ENCODE assay signal across 29 cellular contexts in genomic region chr17:327971-328370, GRCh38.
"Had no signal": no experiment of that assay in that cellular context is flagged by ENCODE, and none has a peak within 500 bp of the region (broad histone marks: within the 10 kb centered on the region; RNA-seq: fewer than 3 reads in every experiment).

No MANE protein-coding gene starts in this region.

- H3K4me2 ChIP-seq: KMS-11, SK-N-SH had no signal

- H3K27me3 ChIP-seq: cardiac muscle cell, SJCRH30 had no signal

- H3K36me3 ChIP-seq: brain microvascular endothelial cell, cardiac muscle cell, SJCRH30 had no signal

- H3K36me3 Mint-ChIP-seq: activated CD4-positive, alpha-beta memory T cell treated with anti-CD3 and anti-CD28 coated beads for 36 hours; activated naive CD4-positive, alpha-beta T cell treated with anti-CD3 and anti-CD28 coated beads, Interleukin-2, amount 50 U/mL, for 72 hours had no signal

- H3K4me1 ChIP-seq: SJCRH30 had no signal

- H3K27me3 Mint-ChIP-seq: activated CD4-positive, alpha-beta memory T cell treated with anti-CD3 and anti-CD28 coated beads for 36 hours; activated CD4-positive, alpha-beta T cell treated with anti-CD3 and anti-CD28 coated beads, Interleukin-2, amount 10 ng/mL, durations not matched to agents 7 days and 5 days; activated naive CD8-positive, alpha-beta T cell treated with anti-CD3 and anti-CD28 coated beads, Interleukin-2, amount 50 U/mL, for 24 hours had no signal

- H3K4me3 ChIP-seq: cardiac muscle cell, SJCRH30 had no signal

- H3K9me3 ChIP-seq: SJCRH30, SK-N-SH had no signal

- FAIRE-seq: astrocyte had no signal

- DNase-seq: activated CD4-positive, alpha-beta memory T cell treated with anti-CD3 and anti-CD28 coated beads for 36 hours; activated CD4-positive, alpha-beta T cell treated with anti-CD3 and anti-CD28 coated beads, Interleukin-2, amount 10 ng/mL, durations not matched to agents 7 days and 5 days; activated CD4-positive, CD25-positive, alpha-beta regulatory T cell; activated CD8-positive, alpha-beta memory T cell treated with anti-CD3 and anti-CD28 coated beads for 24 hours; activated effector memory CD4-positive, alpha-beta T cell treated with anti-CD3 and anti-CD28 coated beads, Interleukin-2, amount 50 U/mL, for 16 hours; activated naive CD4-positive, alpha-beta T cell treated with Interleukin-2 at 50 U/mL for 16 hours; activated naive CD8-positive, alpha-beta T cell treated with anti-CD3 and anti-CD28 coated beads, Interleukin-2, amount 50 U/mL, for 24 hours; activated T-cell treated with anti-CD3 and anti-CD28 coated beads, Interleukin-2, amount 50 U/mL, for 4 hours; amniotic stem cell; brain microvascular endothelial cell; NCI-H1092 treated with DMSO at 0.1 percent for 48 hours; NCI-H1417 treated with DMSO at 0.1 percent for 48 hours; NCI-H1694; NCI-H2029; NCI-H2107; NCI-H2171 treated with DMSO at 0.1 percent for 48 hours; NCI-H345; NCI-H510A; NCI-H526 treated with DMSO at 0.1 percent for 48 hours; NCI-H82; SJCRH30; SK-N-SH; T-helper 1 cell had no signal

- H3K9ac ChIP-seq: KMS-11, SK-N-SH had no signal

- H3K9me3 Mint-ChIP-seq: activated CD4-positive, alpha-beta memory T cell treated with anti-CD3 and anti-CD28 coated beads for 36 hours; activated CD4-positive, alpha-beta T cell treated with anti-CD3 and anti-CD28 coated beads, Interleukin-2, amount 10 ng/mL, durations not matched to agents 7 days and 5 days; activated naive CD4-positive, alpha-beta T cell treated with anti-CD3 and anti-CD28 coated beads, Interleukin-2, amount 50 U/mL, for 72 hours; activated naive CD8-positive, alpha-beta T cell treated with anti-CD3 and anti-CD28 coated beads, Interleukin-2, amount 50 U/mL, for 24 hours; activated T-cell treated with anti-CD3 and anti-CD28 coated beads, Interleukin-2, amount 50 U/mL, for 4 hours had no signal

- H3K27ac Mint-ChIP-seq: activated CD4-positive, alpha-beta memory T cell treated with anti-CD3 and anti-CD28 coated beads for 36 hours; activated CD4-positive, alpha-beta T cell treated with anti-CD3 and anti-CD28 coated beads, Interleukin-2, amount 10 ng/mL, durations not matched to agents 7 days and 5 days; activated naive CD4-positive, alpha-beta T cell treated with anti-CD3 and anti-CD28 coated beads, Interleukin-2, amount 50 U/mL, for 72 hours; activated naive CD8-positive, alpha-beta T cell treated with anti-CD3 and anti-CD28 coated beads, Interleukin-2, amount 50 U/mL, for 24 hours had no signal

- H3K4me3 Mint-ChIP-seq: activated CD4-positive, alpha-beta memory T cell treated with anti-CD3 and anti-CD28 coated beads for 36 hours; activated CD4-positive, alpha-beta T cell treated with anti-CD3 and anti-CD28 coated beads, Interleukin-2, amount 10 ng/mL, durations not matched to agents 7 days and 5 days; activated naive CD8-positive, alpha-beta T cell treated with anti-CD3 and anti-CD28 coated beads, Interleukin-2, amount 50 U/mL, for 24 hours; activated T-cell treated with anti-CD3 and anti-CD28 coated beads, Interleukin-2, amount 50 U/mL, for 4 hours had no signal

- ATAC-seq: activated naive CD4-positive, alpha-beta T cell treated with anti-CD3 and anti-CD28 coated beads, Interleukin-2, amount 50 U/mL, for 72 hours; activated naive CD8-positive, alpha-beta T cell treated with anti-CD3 and anti-CD28 coated beads, Interleukin-2, amount 50 U/mL, for 24 hours; activated T-cell treated with anti-CD3 and anti-CD28 coated beads, Interleukin-2, amount 50 U/mL, for 4 hours; Right ventricle myocardium inferior had no signal

- H3K27ac ChIP-seq: brain microvascular endothelial cell, cardiac muscle cell, KMS-11, SJCRH30, VCaP had no signal

- H3K4me1 Mint-ChIP-seq: activated CD4-positive, alpha-beta T cell treated with anti-CD3 and anti-CD28 coated beads, Interleukin-2, amount 10 ng/mL, durations not matched to agents 7 days and 5 days had no signal
